Comparison of ENCODE assay signal across 8 cellular contexts in the genomic region with DNA sequence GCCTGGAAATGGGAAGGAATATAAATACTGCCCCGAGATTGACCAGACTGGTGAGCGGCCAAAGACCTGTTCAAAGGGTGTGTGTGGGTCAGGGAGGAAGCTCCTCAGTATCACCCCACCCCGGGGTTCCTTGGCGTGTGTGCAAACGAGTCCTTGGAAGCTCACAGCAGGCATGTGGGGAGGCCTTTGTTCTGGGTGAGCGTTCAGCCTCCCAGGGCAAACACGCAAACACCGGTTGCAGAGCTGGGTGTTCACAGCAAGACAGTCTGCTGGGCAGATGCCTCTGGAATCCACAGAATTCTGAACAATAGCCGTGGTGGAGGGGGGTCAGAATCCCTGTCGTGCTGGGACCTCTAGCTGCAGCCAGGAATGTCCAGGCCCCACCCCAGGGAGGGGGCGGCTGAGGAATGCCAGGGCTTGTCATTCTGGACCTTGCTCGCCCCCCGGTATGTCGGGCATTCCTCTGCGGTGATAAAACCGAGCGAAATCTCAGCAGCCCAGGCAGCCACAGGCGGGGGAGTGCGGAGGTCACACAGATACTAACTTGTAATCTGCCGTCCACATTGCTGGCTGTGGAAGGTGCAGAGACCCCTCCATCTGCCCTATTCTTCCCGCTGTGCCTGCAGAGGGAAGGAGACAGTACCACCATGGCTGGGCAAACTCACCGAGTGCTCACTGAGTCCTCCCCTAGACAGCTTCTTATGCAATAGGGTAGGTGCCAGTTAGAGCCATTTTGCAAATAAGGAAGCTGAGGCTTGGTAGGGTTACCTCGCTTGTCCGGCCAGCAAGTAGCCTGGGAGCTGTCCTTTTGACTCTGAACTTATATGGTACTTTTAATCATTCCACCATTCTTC. TPM values are rescaled to one million over a fixed set of nuclear protein-coding genes. Genes with fewer than 3 reads are reported as not detected.
DNase-seq lines count a peak whose midpoint lies in the region; ATAC-seq and TF ChIP-seq lines count a peak whose summit lies in the region.
"Not testable (repeated sequence)": the region's sequence is repeated elsewhere in the genome, so short reads cannot be mapped to it uniquely, and the experiment has no call there.

No MANE protein-coding gene starts in this region.

- H3K56ac ChIP-seq in IMR-90 (ENCODE audit: extremely low read depth, insufficient read depth, low read length): peak overlapping the region; percentile 67; the same call in 1 of the 2 replicates

- not testable (repeated sequence) for TF ChIP-seq CTCF in IMR-90 (conservative IDR thresholded peaks at IDR 0.05; ENCODE audit: low read depth, low read length); OCI-LY7 (conservative IDR thresholded peaks at IDR 0.05; ENCODE audit: low read length); brain microvascular endothelial cell (IDR thresholded peaks at IDR 0.05; ENCODE audit: low read depth, low read length, missing control alignments); hepatocyte (IDR thresholded peaks at IDR 0.05; ENCODE audit: poor library complexity); neural crest cell (conservative IDR thresholded peaks at IDR 0.05); type B pancreatic cell (conservative IDR thresholded peaks at IDR 0.05)

- not testable (repeated sequence) for H3K4me2 ChIP-seq in IMR-90 (ENCODE audit: low read depth, low read length)
- H3K4me2 ChIP-seq in OCI-LY7 (ENCODE audit: low read length) (peak overlapping the region; percentile 27), hepatocyte (peak overlapping the region; percentile 37)

- H3K14ac ChIP-seq in IMR-90 (replicated peaks; ENCODE audit: low read depth, low read length): peak overlapping the region; percentile 13

- not testable (repeated sequence) for H3K9me1 ChIP-seq in IMR-90 (ENCODE audit: insufficient read depth, low read length)

- not testable (repeated sequence) for H3K27me3 Mint-ChIP-seq in activated CD4-positive, alpha-beta T cell treated with anti-CD3 and anti-CD28 coated beads, Interleukin-2, amount 10 ng/mL, durations not matched to agents 24 days and 14 days
- H3K27me3 Mint-ChIP-seq in neural crest cell (ENCODE audit: low read depth) (peaks cover 58% of the 10 kb centered on the region), type B pancreatic cell (peaks cover 28% of the 10 kb centered on the region)

- not testable (repeated sequence) for BruUV-seq in IMR-90 (replicated peaks; lab: Mats Ljungman, UMichigan); OCI-LY7 (replicated peaks; lab: Mats Ljungman, UMichigan)

- not testable (repeated sequence) for H3K9me2 ChIP-seq in OCI-LY7 (ENCODE audit: insufficient read depth, low read length); hepatocyte (replicated peaks; ENCODE audit: insufficient read depth)

- H3K4ac ChIP-seq in IMR-90 (ENCODE audit: low read depth, low read length): peak overlapping the region; percentile 91

- H4K8ac ChIP-seq in IMR-90 (ENCODE audit: low read depth in 2 of 2, low read length in 2 of 2): peak overlapping the region; percentile 32 to 89; a peak in 3 of 4 replicates

- peak overlapping the region; percentile 54 for H3K4me3 Mint-ChIP-seq in activated CD4-positive, alpha-beta T cell treated with anti-CD3 and anti-CD28 coated beads, Interleukin-2, amount 10 ng/mL, durations not matched to agents 24 days and 14 days
- H3K4me3 Mint-ChIP-seq in neural crest cell (peak overlapping the region; percentile 80), type B pancreatic cell (peak overlapping the region; percentile 79)

- H2AFZ ChIP-seq in IMR-90 (replicated peaks; ENCODE audit: low read length, poor library complexity): peak overlapping the region; percentile 72
- peak overlapping the region; percentile 49; the same call in 1 of the 2 replicates for H2AFZ ChIP-seq in OCI-LY7 (ENCODE audit: low read length)
- not testable (repeated sequence) for H2AFZ ChIP-seq in hepatocyte

- peak overlapping the region; percentile 83 for H4K5ac ChIP-seq in IMR-90 (ENCODE audit: low read depth, low read length)

- H3K4me3 ChIP-seq in IMR-90 (ENCODE audit: insufficient read depth, low read depth, low read length); OCI-LY7 (ENCODE audit: low read depth, low read length, poor library complexity, severe bottlenecking); brain microvascular endothelial cell (ENCODE audit: low read depth, low read length); hepatocyte: not testable (repeated sequence)

- H3K23ac ChIP-seq in IMR-90 (ENCODE audit: low read depth, low read length): peak overlapping the region; percentile 57

- H3K18ac ChIP-seq in IMR-90 (ENCODE audit: low read depth, low read length): peak overlapping the region; percentile 56

- TF ChIP-seq POLR2A in IMR-90 (IDR thresholded peaks at IDR 0.05; ENCODE audit: low read depth, low read length): not testable (repeated sequence)

- ATAC-seq in IMR-90 (ENCODE audit: low read depth): peak; percentile 42

- H3K27me3 ChIP-seq in IMR-90 (ENCODE audit: control insufficient read depth, insufficient read depth, low read length); brain microvascular endothelial cell (replicated peaks); hepatocyte: not testable (repeated sequence)

- dilution Hi-C loops in IMR-90 (cut with HindIII; ENCODE audit: low sequenced_read_pairs, unreplicated experiment): not testable (repeated sequence)

- H2BK15ac ChIP-seq in IMR-90 (ENCODE audit: low read depth, low read length): peak overlapping the region; percentile 86; the same call in 2 of the 3 replicates

- H4K91ac ChIP-seq in IMR-90 (ENCODE audit: insufficient read depth, low read depth, low read length): peak overlapping the region; percentile 97

- H3K36me3 Mint-ChIP-seq in activated CD4-positive, alpha-beta T cell treated with anti-CD3 and anti-CD28 coated beads, Interleukin-2, amount 10 ng/mL, durations not matched to agents 24 days and 14 days (ENCODE audit: low read depth): peaks cover 32% of the 10 kb centered on the region
- not testable (repeated sequence) for H3K36me3 Mint-ChIP-seq in neural crest cell (ENCODE audit: low read depth); type B pancreatic cell

- H3K79me2 ChIP-seq in OCI-LY7 (ENCODE audit: insufficient read depth, low read depth, low read length) (peaks cover 36% of the 10 kb centered on the region), hepatocyte (peaks cover 21% of the 10 kb centered on the region)

- H3K27ac Mint-ChIP-seq in activated CD4-positive, alpha-beta T cell treated with anti-CD3 and anti-CD28 coated beads, Interleukin-2, amount 10 ng/mL, durations not matched to agents 24 days and 14 days: peak overlapping the region; percentile 89
- not testable (repeated sequence) for H3K27ac Mint-ChIP-seq in neural crest cell (ENCODE audit: unreplicated experiment)
- H3K27ac Mint-ChIP-seq in type B pancreatic cell: peak overlapping the region; percentile 79

- H3K4me1 Mint-ChIP-seq in activated CD4-positive, alpha-beta T cell treated with anti-CD3 and anti-CD28 coated beads, Interleukin-2, amount 10 ng/mL, durations not matched to agents 24 days and 14 days: peaks cover 57% of the 10 kb centered on the region
- H3K4me1 Mint-ChIP-seq in neural crest cell (peaks cover 30% of the 10 kb centered on the region), type B pancreatic cell (ENCODE audit: unreplicated experiment) (peaks cover 40% of the 10 kb centered on the region)

- POLR2A ChIA-PET in IMR-90 (lab: Charles Lee; ENCODE audit: unreplicated experiment): interaction anchor here (1.6 kb wide), 1 partner anchor 92 kb away, joined by 7 read pairs; no protein-coding TSS in a partner anchor
- POLR2A ChIA-PET in OCI-LY7 (lab: Charles Lee): interaction anchor here (0.8 to 4.0 kb wide), 7 partner anchors 14 to 168 kb away, joined by 3 to 51 read pairs (median 5); no protein-coding TSS in a partner anchor

- H2BK5ac ChIP-seq in IMR-90 (ENCODE audit: low read depth, low read length, poor library complexity, severe bottlenecking): peak overlapping the region; percentile 82

- intact Hi-C loops in IMR-90 (cut with micrococcal nuclease) (loop anchor here (1.0 to 2.0 kb wide), 3 partner anchors 20 to 91 kb away; no protein-coding TSS in a partner anchor), OCI-LY7 (cut with micrococcal nuclease; ENCODE audit: unreplicated experiment) (loop anchor here (1.0 to 10.0 kb wide), 6 partner anchors 20 to 316 kb away; no protein-coding TSS in a partner anchor)
- intact Hi-C loops in activated CD4-positive, alpha-beta T cell treated with anti-CD3 and anti-CD28 coated beads, Interleukin-2, amount 10 ng/mL, durations not matched to agents 24 days and 14 days (cut with micrococcal nuclease): loop anchor here (1.0 to 10.0 kb wide), 5 partner anchors 20 to 486 kb away; a partner anchor contains a TSS

- peaks cover 35% of the 10 kb centered on the region for H4K20me1 ChIP-seq in IMR-90 (ENCODE audit: insufficient read depth, low read length)
- H4K20me1 ChIP-seq in OCI-LY7 (ENCODE audit: insufficient read depth, low read length): peaks cover 10% of the 10 kb centered on the region
- not testable (repeated sequence) for H4K20me1 ChIP-seq in hepatocyte (ENCODE audit: insufficient read depth, poor library complexity, severe bottlenecking)

- peaks cover 16% of the 10 kb centered on the region for H3K4me1 ChIP-seq in IMR-90 (ENCODE audit: control insufficient read depth, insufficient read depth, low read length)
- H3K4me1 ChIP-seq in OCI-LY7 (ENCODE audit: insufficient read depth, low read length, poor library complexity, severe bottlenecking): peaks cover 43% of the 10 kb centered on the region
- peaks cover 24% of the 10 kb centered on the region for H3K4me1 ChIP-seq in hepatocyte (ENCODE audit: insufficient read depth)

- H3K79me1 ChIP-seq in IMR-90 (ENCODE audit: low read depth in 1 of 2, low read length in 2 of 2): peaks cover 0 to 28% of the 10 kb centered on the region in 2 experiments; a peak in 2 of 4 replicates

- WGBS in IMR-90 (ENCODE audit: extremely low coverage in 2 of 2, insufficient read length in 1 of 2), 2 experiments: 48% methylated on average over 7 of the region's 24 CpGs; no CpG with 5 or more reads in 1 of the 2 experiments
- WGBS in hepatocyte (ENCODE audit: low lambda C conversion rate, missing lambda C conversion rate): 26% methylated on average over 24 of the region's 24 CpGs

- H2BK20ac ChIP-seq in IMR-90 (ENCODE audit: low read depth, low read length): peak overlapping the region; percentile 91

- peak overlapping the region; percentile 60 for H2AK9ac ChIP-seq in IMR-90 (replicated peaks; ENCODE audit: low read depth, low read length, poor library complexity)

- H3K27ac ChIP-seq in IMR-90 (ENCODE audit: insufficient read depth, low read length) (peak overlapping the region; percentile 74), OCI-LY7 (ENCODE audit: low read depth, low read length, poor library complexity, severe bottlenecking) (peak overlapping the region; percentile 77), brain microvascular endothelial cell (peak overlapping the region; percentile 89), hepatocyte (peak overlapping the region; percentile 95)

- H2BK120ac ChIP-seq in IMR-90 (ENCODE audit: low read depth, low read length): peak overlapping the region; percentile 91

- H3K9me3 ChIP-seq in IMR-90 (ENCODE audit: control insufficient read depth, insufficient read depth, low read length); OCI-LY7 (ENCODE audit: low read length); hepatocyte (ENCODE audit: low read depth): not testable (repeated sequence)

- peak overlapping the region; percentile 62; the same call in 1 of the 2 replicates for H3K9ac ChIP-seq in IMR-90 (ENCODE audit: low read depth, low read length)

- not testable (repeated sequence) for H3K36me3 ChIP-seq in IMR-90 (ENCODE audit: control insufficient read depth, insufficient read depth, low read length); brain microvascular endothelial cell (replicated peaks); hepatocyte (replicated peaks; ENCODE audit: insufficient read depth, low read depth)
- peaks cover 30% of the 10 kb centered on the region for H3K36me3 ChIP-seq in OCI-LY7 (ENCODE audit: insufficient read depth, low read length)

- not testable (repeated sequence) for TF ChIP-seq RAD21 in IMR-90 (IDR thresholded peaks at IDR 0.05; ENCODE audit: low read length)

- peak; percentile 27 for DNase-seq in COLO668 (lab: John Stamatoyannopoulos, UW; ENCODE audit: unreplicated experiment)
- DNase-seq in IMR-90: peak; percentile 85
- not testable (repeated sequence) for DNase-seq in OCI-LY7 (ENCODE audit: low spot score); neural crest cell (ENCODE audit: low read depth, low spot score); type B pancreatic cell (ENCODE audit: extremely low spot score, unreplicated experiment)
- peak; percentile 65 for DNase-seq in activated CD4-positive, alpha-beta T cell treated with anti-CD3 and anti-CD28 coated beads, Interleukin-2, amount 10 ng/mL, durations not matched to agents 24 days and 14 days
- peak; percentile 96 for DNase-seq in brain microvascular endothelial cell
- DNase-seq in hepatocyte (ENCODE audit: low spot score): peak; percentile 85

- not testable (repeated sequence) for H3K9me3 Mint-ChIP-seq in activated CD4-positive, alpha-beta T cell treated with anti-CD3 and anti-CD28 coated beads, Interleukin-2, amount 10 ng/mL, durations not matched to agents 24 days and 14 days; neural crest cell; type B pancreatic cell

- H2AK5ac ChIP-seq in IMR-90 (ENCODE audit: low read depth, low read length): peak overlapping the region; percentile 92

- CTCF ChIA-PET in IMR-90 (lab: Yijun Ruan, JAX) (interaction anchor here (0.6 to 2.3 kb wide), 10 partner anchors 12 to 125 kb away, joined by 3 to 56 read pairs (median 4); no protein-coding TSS in a partner anchor), OCI-LY7 (lab: Charles Lee; ENCODE audit: unreplicated experiment) (interaction anchor here (0.7 to 4.2 kb wide), 6 partner anchors 20 to 235 kb away, joined by 3 to 41 read pairs (median 4); no protein-coding TSS in a partner anchor)

- in situ Hi-C loops in IMR-90 (cut with MboI; ENCODE audit: low sequenced_read_pairs); brain microvascular endothelial cell (cut with HindIII; ENCODE audit: low pct_ligation_motif_present, low sequenced_read_pairs): not testable (repeated sequence)

RNA-seq across cellular contexts. Expression of a gene that starts 1.3 kb away (rescaled TPM):
- total RNA-seq in IMR-90 (2012; rRNA removed) (11.3 and 13.6 TPM in 2 replicates), OCI-LY7 (2022) (258 and 283 TPM in 2 replicates), hepatocyte (20.4 and 29.3 TPM in 2 replicates), neural crest cell (40.5 and 41.6 TPM in 2 replicates), type B pancreatic cell (ENCODE audit: low replicate concordance) (40.4 and 51.2 TPM in 2 replicates)
- polyA plus RNA-seq in IMR-90 (2012; rRNA removed) (87.9 and 101 TPM in 2 replicates), hepatocyte (52.5 and 56.2 TPM in 2 replicates)
- 70.4 and 146 TPM in 2 replicates for polyA plus RNA-seq in IMR-90 (2012; cell fraction: cytosol; rRNA removed)
- polyA plus RNA-seq in IMR-90 (2012; cell fraction: nucleus; rRNA removed; ENCODE audit: low replicate concordance): 88.7 and 147 TPM in 2 replicates
- total RNA-seq in OCI-LY7 (2014; rRNA removed; shearing (Covaris generic)): 99.3 and 140 TPM in 2 replicates
- 408 and 410 TPM in 2 replicates for total RNA-seq in activated CD4-positive, alpha-beta T cell treated with anti-CD3 and anti-CD28 coated beads, Interleukin-2, amount 10 ng/mL, durations not matched to agents 24 days and 14 days
